13 cellular contexts compared by ENCODE assay signal in the genomic region with DNA sequence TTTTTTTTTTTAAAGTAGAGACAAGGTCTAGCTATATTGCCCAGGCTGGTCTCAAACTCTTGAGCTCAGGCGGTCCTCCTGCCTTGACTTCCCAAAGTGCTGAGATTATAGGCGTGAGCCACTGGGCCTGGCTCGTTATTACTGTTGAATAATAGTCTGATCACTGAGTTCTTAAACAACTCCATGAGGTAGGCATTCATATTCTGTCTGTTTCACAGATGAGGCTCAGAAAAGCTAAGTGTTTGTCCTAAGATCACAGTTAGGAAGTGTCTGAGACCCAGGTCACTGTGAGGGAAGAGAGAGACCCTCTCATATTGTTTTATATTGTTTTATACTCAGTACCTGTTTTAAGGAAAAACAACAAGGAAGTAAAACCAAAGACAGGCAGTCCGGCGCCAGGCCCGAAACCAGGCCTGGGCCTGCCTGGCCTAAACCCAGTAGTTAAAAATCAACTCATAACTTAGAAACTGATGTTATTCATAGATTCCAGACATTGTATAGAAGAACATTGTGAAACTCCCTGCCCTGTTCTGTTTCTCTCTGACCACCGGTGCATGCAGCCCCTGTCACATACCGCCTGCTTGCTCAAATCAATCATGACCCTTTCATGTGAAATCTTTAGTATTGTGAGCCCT. TPM values are rescaled to one million over a fixed set of nuclear protein-coding genes. Genes with fewer than 3 reads are reported as not detected.
"Had no signal": no experiment of that assay in that cellular context is flagged by ENCODE, and none has a peak within 500 bp of the region (broad histone marks: within the 10 kb centered on the region; RNA-seq: fewer than 3 reads in every experiment).

No MANE protein-coding gene starts in this region.

RNA-seq across cellular contexts. Expression of gene RHEX, which starts 0.6 kb away (rescaled TPM):
- total RNA-seq: activated CD4-positive, alpha-beta memory T cell treated with anti-CD3 and anti-CD28 coated beads for 36 hours; activated CD4-positive, alpha-beta T cell treated with anti-CD3 and anti-CD28 coated beads for 36 hours; activated CD8-positive, alpha-beta memory T cell treated with anti-CD3 and anti-CD28 coated beads, Interleukin-2, amount 10 ng/mL, durations not matched to agents 7 days and 5 days; activated naive CD8-positive, alpha-beta T cell treated with anti-CD3 and anti-CD28 coated beads, Interleukin-2, amount 10 ng/mL, durations not matched to agents 7 days and 5 days; endodermal cell; lung microvascular endothelial cell; myocyte; osteoblast; right atrium auricular region; temporal lobe had no signal

RNA-seq across cellular contexts. Expression of gene CTSE, which starts 28.7 kb away (rescaled TPM):
- total RNA-seq: activated CD4-positive, alpha-beta memory T cell treated with anti-CD3 and anti-CD28 coated beads for 36 hours; activated CD4-positive, alpha-beta T cell treated with anti-CD3 and anti-CD28 coated beads for 36 hours; activated CD8-positive, alpha-beta memory T cell treated with anti-CD3 and anti-CD28 coated beads, Interleukin-2, amount 10 ng/mL, durations not matched to agents 7 days and 5 days; activated naive CD8-positive, alpha-beta T cell treated with anti-CD3 and anti-CD28 coated beads, Interleukin-2, amount 10 ng/mL, durations not matched to agents 7 days and 5 days; frontal cortex; left lobe of liver; lung microvascular endothelial cell; myocyte; osteoblast; prostate gland had no signal

RNA-seq across cellular contexts. Expression of gene RAB7B, which starts 49.2 kb away (rescaled TPM):
- total RNA-seq: activated CD4-positive, alpha-beta memory T cell treated with anti-CD3 and anti-CD28 coated beads for 36 hours; activated CD4-positive, alpha-beta T cell treated with anti-CD3 and anti-CD28 coated beads for 36 hours; activated CD8-positive, alpha-beta memory T cell treated with anti-CD3 and anti-CD28 coated beads, Interleukin-2, amount 10 ng/mL, durations not matched to agents 7 days and 5 days; endodermal cell; lung microvascular endothelial cell had no signal
